20 cellular contexts compared by ENCODE assay signal in the genomic region with DNA sequence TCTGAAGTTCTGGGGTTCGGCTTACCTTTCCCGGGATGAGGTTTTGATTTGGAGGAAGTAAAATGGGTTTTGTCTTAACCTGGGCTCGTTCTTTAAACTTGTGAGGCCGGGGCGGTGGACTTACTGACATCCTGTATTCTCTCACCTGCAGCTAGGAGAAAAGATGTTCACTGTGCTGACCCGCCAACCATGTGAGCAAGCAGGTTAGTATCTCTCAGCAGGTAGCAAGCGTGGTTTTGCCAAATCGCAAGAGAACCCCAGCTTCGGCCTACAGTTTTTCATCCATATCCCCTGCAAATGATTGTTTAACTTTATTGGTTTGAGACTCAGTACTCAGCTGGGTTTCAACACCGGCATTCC. TPM values are rescaled to one million over a fixed set of nuclear protein-coding genes. Genes with fewer than 3 reads are reported as not detected.
DNase-seq lines count a peak whose midpoint lies in the region; ATAC-seq, FAIRE-seq and TF ChIP-seq lines count a peak whose summit lies in the region.
"Had no signal": no experiment of that assay in that cellular context is flagged by ENCODE, and none has a peak within 500 bp of the region (broad histone marks: within the 10 kb centered on the region; RNA-seq: fewer than 3 reads in every experiment).

No MANE protein-coding gene starts in this region.

- peak overlapping the region; percentile 94 for H3K4me2 ChIP-seq in keratinocyte (ENCODE audit: control insufficient read depth, extremely low read depth, insufficient read depth, low read depth, low read length)

- peaks cover 17% of the 10 kb centered on the region for H3K4me1 Mint-ChIP-seq in type B pancreatic cell (ENCODE audit: unreplicated experiment)

- no peaks in the 10 kb centered on the region for H4K20me1 ChIP-seq in keratinocyte (ENCODE audit: control insufficient read depth, extremely low read depth, insufficient read depth, low read length)

- DNase-seq in NCI-H748 (lab: John Stamatoyannopoulos, UW; ENCODE audit: unreplicated experiment) (peak; percentile 68), NCI-H748 treated with DMSO at 0.1 percent for 48 hours (lab: John Stamatoyannopoulos, UW) (no peak), caudate nucleus (lab: John Stamatoyannopoulos, UW) (peak in 3 of 61 donors; percentile 6 to 16 (median 11)), keratinocyte (ENCODE audit: low read depth, low spot score) (no peak), type B pancreatic cell (ENCODE audit: extremely low spot score, unreplicated experiment) (no peak), GM12892 (ENCODE audit: insufficient read length) (no peak), inferior parietal cortex (ENCODE audit: extremely low spot score) (no peak)
- DNase-seq: activated CD4-positive, alpha-beta T cell treated with anti-CD3 and anti-CD28 coated beads for 48 hours; activated naive CD4-positive, alpha-beta T cell treated with anti-CD3 and anti-CD28 coated beads, Interleukin-2, amount 50 U/mL, for 16 hours; CD4-positive, CD25-positive, alpha-beta regulatory T cell; islet precursor cell; mucosa of descending colon; NCI-H1048 had no signal

- H3K4me1 ChIP-seq in keratinocyte (ENCODE audit: control insufficient read depth, extremely low read depth, insufficient read depth, low read length), result peaks cover 20% of the 10 kb centered on the region

- peak overlapping the region; percentile 73 for H3K9ac ChIP-seq in keratinocyte (ENCODE audit: control insufficient read depth, extremely low read depth, insufficient read depth, low read length)

- no peaks in the 10 kb centered on the region for H3K9me3 ChIP-seq in keratinocyte (ENCODE audit: control insufficient read depth, low read depth, low read length)
- H3K9me3 ChIP-seq: gastroesophageal sphincter, mucosa of descending colon, tibial nerve had no signal

- TF ChIP-seq CTCF in keratinocyte (optimal IDR thresholded peaks at IDR 0.05 in 1 of 3, IDR thresholded peaks at IDR 0.05 in 1 of 3, conservative IDR thresholded peaks at IDR 0.05 in 1 of 3; ENCODE audit: extremely low read depth in 1 of 3, insufficient read depth in 2 of 3, low read length in 3 of 3) (no peak), type B pancreatic cell (conservative IDR thresholded peaks at IDR 0.05) (no peak)

- no peak for TF ChIP-seq POLR2A in GM12892 (IDR thresholded peaks at IDR 0.05; ENCODE audit: low read depth, low read length)

- peaks cover 55% of the 10 kb centered on the region for H3K27me3 Mint-ChIP-seq in type B pancreatic cell

- H3K9me1 ChIP-seq in keratinocyte (ENCODE audit: control insufficient read depth, extremely low read depth, insufficient read depth, low read length), result no peaks in the 10 kb centered on the region

- H3K27me3 ChIP-seq in keratinocyte (ENCODE audit: control insufficient read depth, extremely low read depth, insufficient read depth, low read length), result no peaks in the 10 kb centered on the region

- no peaks in the 10 kb centered on the region for H3K36me3 ChIP-seq in keratinocyte (ENCODE audit: control insufficient read depth in 2 of 2, extremely low read depth in 1 of 2, insufficient read depth in 2 of 2, low read length in 2 of 2)

- no peaks in the 10 kb centered on the region for H3K79me2 ChIP-seq in keratinocyte (ENCODE audit: control insufficient read depth, insufficient read depth, low read length)

- no peaks in the 10 kb centered on the region for H3K9me3 Mint-ChIP-seq in type B pancreatic cell

- H3K4me3 Mint-ChIP-seq in type B pancreatic cell, result peak overlapping the region; percentile 88

- H3K27ac ChIP-seq in caudate nucleus (ENCODE audit: low read depth, low read length) (peak overlapping the region; percentile 71), keratinocyte (ENCODE audit: control insufficient read depth, insufficient read depth, low read length) (peak overlapping the region; percentile 50)
- H3K27ac ChIP-seq: gastroesophageal sphincter, tibial nerve had no signal

- peak overlapping the region; percentile 35 for H2AFZ ChIP-seq in keratinocyte (ENCODE audit: control insufficient read depth, low read length)

- dilution Hi-C loops in keratinocyte (cut with MboI; ENCODE audit: extremely low pct_ligation_motif_present, low sequenced_read_pairs), result no loop called here

- no peak for ATAC-seq in HG03571 (IDR thresholded peaks at IDR 0.05; ENCODE audit: unreplicated experiment)
- ATAC-seq: gastroesophageal sphincter had no signal

- H3K4me3 ChIP-seq in keratinocyte (ENCODE audit: control insufficient read depth in 2 of 3, extremely low read depth in 1 of 3, insufficient read depth in 2 of 3, low read depth in 1 of 3, low read length in 3 of 3), result peak overlapping the region; percentile 47 to 72 (median 66)
- H3K4me3 ChIP-seq: mucosa of descending colon had no signal

- H3K27ac Mint-ChIP-seq in type B pancreatic cell, result no peak overlapping the region

- FAIRE-seq in keratinocyte (lab: Jason Lieb, UNC) (peak; percentile 9), GM12892 (lab: Jason Lieb, UNC) (no peak)
- FAIRE-seq: A204.1, endometrium had no signal

- H3K36me3 Mint-ChIP-seq in type B pancreatic cell, result no peaks in the 10 kb centered on the region

RNA-seq across cellular contexts. Expression of a gene that starts 0.9 kb away (rescaled TPM):
- polyA plus RNA-seq in keratinocyte, result 11.5 to 20.5 TPM (median 12.9 TPM) in 3 replicates
- polyA plus RNA-seq in keratinocyte (2011; ENCODE audit: low read depth), result 1.4 TPM
- 10.6 and 16.3 TPM in 2 replicates for polyA plus RNA-seq in keratinocyte (2011; cell fraction: cytosol; rRNA removed)
- 17.2 and 21.0 TPM in 2 replicates for polyA plus RNA-seq in keratinocyte (2011; cell fraction: nucleus; rRNA removed)
- polyA plus RNA-seq in keratinocyte (2012; ENCODE audit: low replicate concordance), result 2.1 and 5.7 TPM in 2 replicates
- 5.1 to 16.3 TPM (median 10.5 TPM) in 3 replicates for polyA minus RNA-seq in keratinocyte
- 10.6 TPM for polyA minus RNA-seq in keratinocyte (2011; cell fraction: cytosol; rRNA and poly(A)+ RNA removed)
- 7.1 and 10.6 TPM in 2 replicates for polyA minus RNA-seq in keratinocyte (2011; cell fraction: nucleus; rRNA and poly(A)+ RNA removed)
- 2.5 and 2.7 TPM in 2 replicates for total RNA-seq in type B pancreatic cell (ENCODE audit: low replicate concordance)
- 0.15 TPM for polyA plus RNA-seq in GM12892 (2012; ENCODE audit: missing spikeins)
- total RNA-seq: CD4-positive, CD25-positive, alpha-beta regulatory T cell; Daoy; SK-MEL-5 had no signal
- polyA plus RNA-seq: CD4-positive, CD25-positive, alpha-beta regulatory T cell had no signal
